Comparison of ENCODE assay signal across 1 cellular context in the genomic region with DNA sequence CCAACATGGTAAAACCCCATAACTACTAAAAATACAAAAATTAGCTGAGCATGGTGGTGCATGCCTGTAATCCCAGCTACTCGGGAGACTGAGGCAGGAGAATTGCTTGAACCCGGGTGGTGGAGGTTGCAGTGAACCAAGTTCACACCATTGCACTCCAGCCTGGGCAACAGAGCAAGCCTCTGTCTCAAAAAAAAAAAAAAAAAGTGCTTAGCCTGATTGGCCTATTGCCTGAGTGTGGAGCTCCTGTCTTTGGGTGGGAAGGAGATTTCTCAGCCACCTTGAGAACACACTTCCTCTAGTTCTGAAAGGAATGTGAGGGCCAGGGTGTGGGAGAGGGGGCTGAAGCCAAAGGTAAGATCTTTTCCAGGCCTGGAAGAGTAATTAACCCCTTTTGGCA.
TF ChIP-seq lines count a peak whose summit lies in the region.

No MANE protein-coding gene starts in this region.

TF ChIP-seq in HepG2, 621 proteins besides CTCF, POLR2A, EP300 and RAD21:
- TF ChIP-seq ZNF121 (CRISPR knock-in tag; IDR thresholded peaks at IDR 0.05) = peak; percentile 24; the same call in 1 of the 2 replicates
- 0 out of 2 replicates have a peak, but pooled peaks have one; percentile 24 for TF ChIP-seq ZC3H13 (CRISPR knock-in tag; IDR thresholded peaks at IDR 0.05)
